ENCODE assay signal across 22 cellular contexts in the genomic region with DNA sequence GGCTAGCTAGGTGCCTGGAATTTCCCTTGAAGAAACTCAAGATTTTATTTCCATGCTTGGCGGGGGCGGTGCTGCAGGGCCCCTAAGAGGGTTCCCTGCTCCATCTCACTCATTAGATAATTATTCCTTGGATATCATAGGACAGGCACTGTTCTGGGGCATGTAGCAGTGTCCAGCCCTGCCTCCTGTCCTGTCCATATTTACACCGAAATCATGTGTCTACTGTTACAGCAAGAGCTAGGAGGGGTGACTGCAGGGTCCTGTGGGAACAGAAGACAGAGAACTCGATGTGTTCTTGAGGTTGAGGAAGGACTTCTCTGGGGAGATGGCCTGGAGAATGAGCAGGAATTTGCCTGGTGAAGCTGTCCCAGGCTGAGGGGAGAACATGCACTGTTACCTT.
DNase-seq lines count a peak whose midpoint lies in the region; ATAC-seq and TF ChIP-seq lines count a peak whose summit lies in the region.
"Had no signal": no experiment of that assay in that cellular context is flagged by ENCODE, and none has a peak within 500 bp of the region (broad histone marks: within the 10 kb centered on the region; RNA-seq: fewer than 3 reads in every experiment).

No MANE protein-coding gene starts in this region.

- peak overlapping the region; percentile 39 for H3K27ac ChIP-seq in SJSA1
- H3K27ac ChIP-seq in MM.1S (ENCODE audit: low read length): no peak overlapping the region
- H3K27ac ChIP-seq: BLaER1, HL-60 had no signal

- H2AFZ ChIP-seq in MM.1S (ENCODE audit: low read length): no peak overlapping the region

- H3K27me3 Mint-ChIP-seq in activated T-cell treated with anti-CD3 and anti-CD28 coated beads, Interleukin-2, amount 50 U/mL, for 72 hours (ENCODE audit: low read depth): no peaks in the 10 kb centered on the region
- H3K27me3 Mint-ChIP-seq in effector memory CD8-positive, alpha-beta T cell: no peaks in the 10 kb centered on the region
- no peaks in the 10 kb centered on the region for H3K27me3 Mint-ChIP-seq in stimulated activated memory B cell treated with anti-CD40 and anti-IgM and Interleukin-4, amounts not matched to agents 10 μg/mL and 1 μg/mL and 100 μg/mL, for 72 hours
- H3K27me3 Mint-ChIP-seq: progenitor cell of endocrine pancreas had no signal

- H3K36me3 ChIP-seq in SJSA1: no peaks in the 10 kb centered on the region
- peaks cover 2% of the 10 kb centered on the region; the same call in 1 of the 2 replicates for H3K36me3 ChIP-seq in MM.1S (replicated peaks; ENCODE audit: insufficient read depth, low read length)

- DNase-seq in activated T-cell treated with anti-CD3 and anti-CD28 coated beads, Interleukin-2, amount 50 U/mL, for 72 hours: no peak
- DNase-seq in activated T-cell treated with anti-CD3 and anti-CD28 coated beads, Interleukin-2, amount 50 U/mL, for 1 hour: no peak
- DNase-seq in SJSA1 (ENCODE audit: low read depth in 1 of 2, low spot score in 2 of 2): no peak
- no peak for DNase-seq in effector memory CD8-positive, alpha-beta T cell
- no peak for DNase-seq in kidney glomerular epithelial cell (lab: John Stamatoyannopoulos, UW)
- DNase-seq in MM.1S: no peak
- DNase-seq: activated gamma-delta T cell; aorta; caudate nucleus; GOT3; NCI-H1105 treated with DMSO at 0.1 percent for 48 hours; NCI-H446; SHP77; stimulated activated naive CD4-positive, alpha-beta T cell had no signal

- peak overlapping the region; percentile 30 for H3K27ac Mint-ChIP-seq in activated T-cell treated with anti-CD3 and anti-CD28 coated beads, Interleukin-2, amount 50 U/mL, for 72 hours
- H3K27ac Mint-ChIP-seq in effector memory CD8-positive, alpha-beta T cell: peak overlapping the region; percentile 66 to 78
- H3K27ac Mint-ChIP-seq in stimulated activated memory B cell treated with anti-CD40 and anti-IgM and Interleukin-4, amounts not matched to agents 10 μg/mL and 1 μg/mL and 100 μg/mL, for 72 hours: peak overlapping the region; percentile 54
- H3K27ac Mint-ChIP-seq: progenitor cell of endocrine pancreas had no signal

- no peak for TF ChIP-seq CTCF in MM.1S (IDR thresholded peaks at IDR 0.05; ENCODE audit: low read length)

- peaks cover 16 to 44% of the 10 kb centered on the region in 2 donors for H3K36me3 Mint-ChIP-seq in activated T-cell treated with anti-CD3 and anti-CD28 coated beads, Interleukin-2, amount 50 U/mL, for 72 hours (ENCODE audit: insufficient read depth in 2 of 2)
- peaks cover 86% of the 10 kb centered on the region for H3K36me3 Mint-ChIP-seq in effector memory CD8-positive, alpha-beta T cell (ENCODE audit: insufficient read depth)
- peaks cover 86% of the 10 kb centered on the region for H3K36me3 Mint-ChIP-seq in stimulated activated memory B cell treated with anti-CD40 and anti-IgM and Interleukin-4, amounts not matched to agents 10 μg/mL and 1 μg/mL and 100 μg/mL, for 72 hours

- no peak overlapping the region for H3K4me2 ChIP-seq in MM.1S (ENCODE audit: low read depth, low read length)
- H3K4me2 ChIP-seq: BLaER1 had no signal

- H3K27me3 ChIP-seq in SJSA1 (replicated peaks): no peaks in the 10 kb centered on the region
- no peaks in the 10 kb centered on the region for H3K27me3 ChIP-seq in MM.1S (replicated peaks; ENCODE audit: insufficient read depth, low read length)
- H3K27me3 ChIP-seq: BLaER1, tibial nerve had no signal

- H3K4me3 ChIP-seq in SJSA1: no peak overlapping the region
- no peak overlapping the region for H3K4me3 ChIP-seq in MM.1S (ENCODE audit: low read length)
- H3K4me3 ChIP-seq: BLaER1, tibial nerve had no signal

- no peaks in the 10 kb centered on the region for H3F3A ChIP-seq in MM.1S (ENCODE audit: insufficient read depth, low read length)

- no peak overlapping the region for H3K9ac ChIP-seq in MM.1S (ENCODE audit: low read length)
- H3K9ac ChIP-seq: BLaER1 had no signal

- no peaks in the 10 kb centered on the region for H3K9me3 Mint-ChIP-seq in activated T-cell treated with anti-CD3 and anti-CD28 coated beads, Interleukin-2, amount 50 U/mL, for 72 hours
- no peaks in the 10 kb centered on the region for H3K9me3 Mint-ChIP-seq in effector memory CD8-positive, alpha-beta T cell
- H3K9me3 Mint-ChIP-seq in stimulated activated memory B cell treated with anti-CD40 and anti-IgM and Interleukin-4, amounts not matched to agents 10 μg/mL and 1 μg/mL and 100 μg/mL, for 72 hours: no peaks in the 10 kb centered on the region

- no peaks in the 10 kb centered on the region for H4K20me1 ChIP-seq in MM.1S (ENCODE audit: insufficient read depth, low read length)

- H3K79me2 ChIP-seq in MM.1S (ENCODE audit: low read length): no peaks in the 10 kb centered on the region

- H3K9me3 ChIP-seq in SJSA1 (replicated peaks) (no peaks in the 10 kb centered on the region; the same call in 1 of the 2 replicates), MM.1S (replicated peaks; ENCODE audit: insufficient read depth, low read length) (no peaks in the 10 kb centered on the region)
- H3K9me3 ChIP-seq: BLaER1, tibial nerve had no signal

- H3K9me2 ChIP-seq in MM.1S (replicated peaks; ENCODE audit: insufficient read depth, low read length): no peaks in the 10 kb centered on the region

- H3K4me1 ChIP-seq in SJSA1 (replicated peaks) (peaks cover 28% of the 10 kb centered on the region), MM.1S (ENCODE audit: low read length) (no peaks in the 10 kb centered on the region)
- H3K4me1 ChIP-seq: BLaER1 had no signal

- peaks cover 5% of the 10 kb centered on the region for H3K4me1 Mint-ChIP-seq in activated T-cell treated with anti-CD3 and anti-CD28 coated beads, Interleukin-2, amount 50 U/mL, for 72 hours (ENCODE audit: low read depth)
- H3K4me1 Mint-ChIP-seq in effector memory CD8-positive, alpha-beta T cell (ENCODE audit: low read depth in 2 of 2): peaks cover 5 to 14% of the 10 kb centered on the region in 2 donors
- peaks cover 5% of the 10 kb centered on the region for H3K4me1 Mint-ChIP-seq in stimulated activated memory B cell treated with anti-CD40 and anti-IgM and Interleukin-4, amounts not matched to agents 10 μg/mL and 1 μg/mL and 100 μg/mL, for 72 hours

- ATAC-seq in activated T-cell treated with anti-CD3 and anti-CD28 coated beads, Interleukin-2, amount 50 U/mL, for 72 hours (replicated peaks in 1 of 2): no peak
- ATAC-seq in effector memory CD8-positive, alpha-beta T cell (replicated peaks): no peak
- no peak for ATAC-seq in stimulated activated memory B cell treated with anti-CD40 and anti-IgM and Interleukin-4, amounts not matched to agents 10 μg/mL and 1 μg/mL and 100 μg/mL, for 72 hours
- ATAC-seq in HG02840 (IDR thresholded peaks at IDR 0.05; ENCODE audit: low FRiP score, unreplicated experiment): no peak
- ATAC-seq: activated CD4-positive, CD25-positive, alpha-beta regulatory T cell treated with anti-CD3 and anti-CD28 coated beads, Interleukin-2, amount 50 U/mL, for 24 hours; left lobe of liver had no signal

- H3K4me3 Mint-ChIP-seq in activated T-cell treated with anti-CD3 and anti-CD28 coated beads, Interleukin-2, amount 50 U/mL, for 72 hours: no peak overlapping the region
- no peak overlapping the region for H3K4me3 Mint-ChIP-seq in effector memory CD8-positive, alpha-beta T cell
- H3K4me3 Mint-ChIP-seq in stimulated activated memory B cell treated with anti-CD40 and anti-IgM and Interleukin-4, amounts not matched to agents 10 μg/mL and 1 μg/mL and 100 μg/mL, for 72 hours: no peak overlapping the region
